ENCODE assay signal across 8 cellular contexts in genomic region chr4:169271692-169272007, GRCh38. TPM values are rescaled to one million over a fixed set of nuclear protein-coding genes. Genes with fewer than 3 reads are reported as not detected.
DNase-seq lines count a peak whose midpoint lies in the region; ATAC-seq and TF ChIP-seq lines count a peak whose summit lies in the region.

No MANE protein-coding gene starts in this region.

- TF ChIP-seq POLR2A in gastrocnemius medialis (IDR thresholded peaks at IDR 0.05) = no peak

- in situ Hi-C loops in gastrocnemius medialis (cut with MboI; ENCODE audit: low sequenced_read_pairs in 4 of 4) = loop anchor here in 1 of 4 donors (25.0 kb wide), 1 partner anchor 259 kb away; the partner anchor contains the start of gene CBR4

- H3K4me3 ChIP-seq in RWPE2 (ENCODE audit: severe bottlenecking) (peak overlapping the region; percentile 55), fibroblast of villous mesenchyme (ENCODE audit: low read depth, low read length) (peak overlapping the region; percentile 96), gastrocnemius medialis (peak overlapping the region; percentile 73 to 95 (median 92))

- no peak for TF ChIP-seq CTCF in RWPE2 (IDR thresholded peaks at IDR 0.05; ENCODE audit: poor library complexity, severe bottlenecking)
- no peak for TF ChIP-seq CTCF in fibroblast of villous mesenchyme (IDR thresholded peaks at IDR 0.05; ENCODE audit: insufficient read depth, low read depth, low read length)
- no peak for TF ChIP-seq CTCF in gastrocnemius medialis (IDR thresholded peaks at IDR 0.05 in 4 of 5, conservative IDR thresholded peaks at IDR 0.05 in 1 of 5)

- H3K4me1 ChIP-seq in RWPE2 (ENCODE audit: insufficient read depth, poor library complexity, severe bottlenecking) = peaks cover 36% of the 10 kb centered on the region
- peaks cover 21 to 22% of the 10 kb centered on the region in 2 donors for H3K4me1 ChIP-seq in gastrocnemius medialis

- intact Hi-C loops in gastrocnemius medialis (cut with DNase I; ENCODE audit: low total_unique reads) = loop anchor here (1.0 to 5.0 kb wide), 5 partner anchors 34 to 339 kb away; no protein-coding TSS in a partner anchor

- H3K36me3 ChIP-seq in RWPE2 (ENCODE audit: low read depth) (peaks cover 22% of the 10 kb centered on the region), gastrocnemius medialis (no peaks in the 10 kb centered on the region)

- no peak for DNase-seq in RWPE2 (ENCODE audit: low spot score)
- no peak for DNase-seq in fibroblast of villous mesenchyme (ENCODE audit: low read depth)
- no peak for DNase-seq in gastrocnemius medialis
- DNase-seq in NCI-H2227 treated with DMSO at 0.1 percent for 48 hours (lab: John Stamatoyannopoulos, UW) = no peak
- no peak for DNase-seq in NCI-H2107 (lab: John Stamatoyannopoulos, UW)
- no peak for DNase-seq in Kasumi-1 (lab: John Stamatoyannopoulos, UW)

- ATAC-seq in GM18868 (IDR thresholded peaks at IDR 0.05; ENCODE audit: unreplicated experiment) (peak; percentile 3), RWPE2 (ENCODE audit: low read depth) (no peak), gastrocnemius medialis (no peak), GM19395 (IDR thresholded peaks at IDR 0.05; ENCODE audit: unreplicated experiment) (no peak)

- H3K27me3 ChIP-seq in RWPE2 (ENCODE audit: insufficient read depth, poor library complexity, severe bottlenecking) (no peaks in the 10 kb centered on the region), gastrocnemius medialis (no peaks in the 10 kb centered on the region)

- no peaks in the 10 kb centered on the region for H3K9me3 ChIP-seq in RWPE2 (ENCODE audit: severe bottlenecking)
- H3K9me3 ChIP-seq in gastrocnemius medialis = no peaks in the 10 kb centered on the region

- H3K27ac ChIP-seq in RWPE2 (ENCODE audit: poor library complexity, severe bottlenecking) (peak overlapping the region; percentile 66), gastrocnemius medialis (peak overlapping the region; percentile 87 to 95 (median 94))

RNA-seq across cellular contexts. Expression of gene SH3RF1, which starts 0.9 kb away (rescaled TPM):
- total RNA-seq in fibroblast of villous mesenchyme = 29.3 and 41.9 TPM in 2 replicates
- total RNA-seq in gastrocnemius medialis = 10 to 100 TPM; 12.6 to 27.0 (median 13.4) TPM
